Comparison of ENCODE assay signal across 10 cellular contexts in genomic region chr4:6362896-6363295, GRCh38.
DNase-seq lines count a peak whose midpoint lies in the region; ATAC-seq, FAIRE-seq and TF ChIP-seq lines count a peak whose summit lies in the region.
"Had no signal": no experiment of that assay in that cellular context is flagged by ENCODE, and none has a peak within 500 bp of the region (broad histone marks: within the 10 kb centered on the region; RNA-seq: fewer than 3 reads in every experiment).

No MANE protein-coding gene starts in this region.

- H3K9me3 ChIP-seq in K562 (replicated peaks; ENCODE audit: control insufficient read depth, insufficient read depth, low read depth, low read length): no peaks in the 10 kb centered on the region

- ATAC-seq in K562: peak; percentile 90
- no peak for ATAC-seq in GM21717 (IDR thresholded peaks at IDR 0.05; ENCODE audit: unreplicated experiment)
- ATAC-seq: activated T-cell treated with anti-CD3 and anti-CD28 coated beads, Interleukin-2, amount 50 U/mL, for 4 hours had no signal

- no peak for TF ChIP-seq POLR2A in K562 (conservative IDR thresholded peaks at IDR 0.05)

- CTCF ChIA-PET in K562 (lab: Yijun Ruan, JAX; ENCODE audit: low intra/inter-chr PET ratio): no interaction called here

- no peak overlapping the region for H2AFZ ChIP-seq in K562 (ENCODE audit: low read depth, low read length)

- H4K8ac ChIP-seq in mesendoderm (ENCODE audit: low read depth, low read length): no peak overlapping the region

- no peaks in the 10 kb centered on the region for H3K79me1 ChIP-seq in mesendoderm (ENCODE audit: low read length)

- POLR2A ChIA-PET in K562 (lab: Yijun Ruan, JAX): no interaction called here

- H3K23ac ChIP-seq in mesendoderm (ENCODE audit: low read length): no peak overlapping the region

- H3K79me2 ChIP-seq in K562 (ENCODE audit: control insufficient read depth, insufficient read depth, low read length): no peaks in the 10 kb centered on the region
- H3K79me2 ChIP-seq in mesendoderm (ENCODE audit: control insufficient read depth, insufficient read depth, low read length): no peaks in the 10 kb centered on the region

- no peak overlapping the region for H3K18ac ChIP-seq in mesendoderm (ENCODE audit: low read length)

- no peak overlapping the region for H2BK5ac ChIP-seq in mesendoderm (ENCODE audit: low read length)

- no peak overlapping the region for H2BK120ac ChIP-seq in mesendoderm (ENCODE audit: low read depth, low read length)

- TF ChIP-seq CTCF in GM13976 (IDR thresholded peaks at IDR 0.05; ENCODE audit: borderline replicate concordance, control extremely low read depth, extremely low read depth, insufficient read depth, missing control alignments): no peak
- TF ChIP-seq CTCF in K562 (IDR thresholded peaks at IDR 0.05 in 2 of 3, conservative IDR thresholded peaks at IDR 0.05 in 1 of 3; ENCODE audit: insufficient read depth in 2 of 3, low read depth in 1 of 3, low read length in 3 of 3): no peak

- no peak overlapping the region for H3K4me3 ChIP-seq in K562
- no peak overlapping the region for H3K4me3 ChIP-seq in mesendoderm (ENCODE audit: low read length)

- peak; percentile 64 for DNase-seq in GM13976 (ENCODE audit: low spot score)
- DNase-seq in M059J (ENCODE audit: low read depth): peak; percentile 26
- peak; percentile 63 to 70 (median 66) for DNase-seq in K562 (ENCODE audit: extremely low read depth in 1 of 4, low spot score in 3 of 4)
- DNase-seq in mesendoderm: peak; percentile 76
- no peak for DNase-seq in NCI-H748 (lab: John Stamatoyannopoulos, UW; ENCODE audit: unreplicated experiment)
- no peak for DNase-seq in NCI-H187 (lab: John Stamatoyannopoulos, UW)
- no peak for DNase-seq in superior temporal gyrus (ENCODE audit: extremely low spot score)
- DNase-seq: activated T-cell treated with anti-CD3 and anti-CD28 coated beads, Interleukin-2, amount 50 U/mL, for 4 hours; NCI-H526 treated with DMSO at 0.1 percent for 48 hours had no signal

- peaks cover 2% of the 10 kb centered on the region for H3K9me1 ChIP-seq in K562 (ENCODE audit: control insufficient read depth, insufficient read depth, low read length)

- TF ChIP-seq EP300 in K562 (IDR thresholded peaks at IDR 0.05; ENCODE audit: low read length): no peak

- no peak overlapping the region for H4K5ac ChIP-seq in mesendoderm (ENCODE audit: low read length)

- H3K27ac ChIP-seq in K562 (ENCODE audit: extremely low read depth, low read depth, low read length): no peak overlapping the region
- H3K27ac ChIP-seq in mesendoderm (ENCODE audit: low read depth, low read length): no peak overlapping the region

- H3K36me3 ChIP-seq in K562 (ENCODE audit: control insufficient read depth, insufficient read depth, low read length) (no peaks in the 10 kb centered on the region), mesendoderm (ENCODE audit: control insufficient read depth, insufficient read depth, low read length) (no peaks in the 10 kb centered on the region)

- BruUV-seq in K562 (replicated peaks; lab: Mats Ljungman, UMichigan): no TSS peak

- intact Hi-C loops in K562 (cut with micrococcal nuclease): no loop called here

- under 1% methylated on average over 8 of the region's 8 CpGs for WGBS in K562 (ENCODE audit: insufficient coverage, low coverage, missing lambda C conversion rate)
- no CpG with 5 or more reads among the region's 8 CpGs for WGBS in mesendoderm (ENCODE audit: extremely low coverage, insufficient coverage, low lambda C conversion rate)

- H3K4me2 ChIP-seq in K562 (ENCODE audit: insufficient read depth, low read length): no peak overlapping the region
- H3K4me2 ChIP-seq in mesendoderm (ENCODE audit: low read length): no peak overlapping the region

- TF ChIP-seq RAD21 in K562 (CRISPR knock-in tag; conservative IDR thresholded peaks at IDR 0.05 in 1 of 2, IDR thresholded peaks at IDR 0.05 in 1 of 2): no peak

- FAIRE-seq in K562 (lab: Jason Lieb, UNC): peak; percentile 65

- H3K4me1 ChIP-seq in K562 (replicated peaks in 1 of 2; ENCODE audit: control insufficient read depth in 2 of 2, insufficient read depth in 2 of 2, low read length in 2 of 2): no peaks in the 10 kb centered on the region
- no peaks in the 10 kb centered on the region for H3K4me1 ChIP-seq in mesendoderm (ENCODE audit: control insufficient read depth, low read depth, low read length)

- no peak overlapping the region for H3K9ac ChIP-seq in K562 (ENCODE audit: insufficient read depth in 1 of 2, low read depth in 2 of 2, low read length in 2 of 2)
- no peak overlapping the region for H3K9ac ChIP-seq in mesendoderm (ENCODE audit: low read length)

- in situ Hi-C loops in GM13976 (cut with MboI; ENCODE audit: low sequenced_read_pairs, unreplicated experiment) (no loop called here), K562 (cut with MboI) (no loop called here)

- H4K20me1 ChIP-seq in K562 (replicated peaks; ENCODE audit: control insufficient read depth, insufficient read depth, low read length): no peaks in the 10 kb centered on the region; the same call in 1 of the 2 replicates

- peaks cover 4 to 32% of the 10 kb centered on the region in 2 experiments; a peak in 4 of 5 replicates for H3K27me3 ChIP-seq in K562 (ENCODE audit: control insufficient read depth in 2 of 2, insufficient read depth in 2 of 2, low read length in 2 of 2)
- no peaks in the 10 kb centered on the region for H3K27me3 ChIP-seq in mesendoderm (ENCODE audit: insufficient read depth, low read length, poor library complexity)

- H2BK15ac ChIP-seq in mesendoderm (replicated peaks; ENCODE audit: low read depth): no peak overlapping the region

- H3K56ac ChIP-seq in mesendoderm (ENCODE audit: low read length): no peak overlapping the region

- H2AK5ac ChIP-seq in mesendoderm (ENCODE audit: low read length): no peak overlapping the region

- H3K4ac ChIP-seq in mesendoderm (ENCODE audit: low read depth, low read length): no peak overlapping the region

TF ChIP-seq in K562, 482 proteins besides CTCF, POLR2A, EP300 and RAD21 (continues in another document):
- TF ChIP-seq, protein P1, sequence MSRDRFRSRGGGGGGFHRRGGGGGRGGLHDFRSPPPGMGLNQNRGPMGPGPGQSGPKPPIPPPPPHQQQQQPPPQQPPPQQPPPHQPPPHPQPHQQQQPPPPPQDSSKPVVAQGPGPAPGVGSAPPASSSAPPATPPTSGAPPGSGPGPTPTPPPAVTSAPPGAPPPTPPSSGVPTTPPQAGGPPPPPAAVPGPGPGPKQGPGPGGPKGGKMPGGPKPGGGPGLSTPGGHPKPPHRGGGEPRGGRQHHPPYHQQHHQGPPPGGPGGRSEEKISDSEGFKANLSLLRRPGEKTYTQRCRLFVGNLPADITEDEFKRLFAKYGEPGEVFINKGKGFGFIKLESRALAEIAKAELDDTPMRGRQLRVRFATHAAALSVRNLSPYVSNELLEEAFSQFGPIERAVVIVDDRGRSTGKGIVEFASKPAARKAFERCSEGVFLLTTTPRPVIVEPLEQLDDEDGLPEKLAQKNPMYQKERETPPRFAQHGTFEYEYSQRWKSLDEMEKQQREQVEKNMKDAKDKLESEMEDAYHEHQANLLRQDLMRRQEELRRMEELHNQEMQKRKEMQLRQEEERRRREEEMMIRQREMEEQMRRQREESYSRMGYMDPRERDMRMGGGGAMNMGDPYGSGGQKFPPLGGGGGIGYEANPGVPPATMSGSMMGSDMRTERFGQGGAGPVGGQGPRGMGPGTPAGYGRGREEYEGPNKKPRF (IDR thresholded peaks at IDR 0.05; ENCODE audit: low read depth, low read length): no peak
- TF ChIP-seq POLR2G (IDR thresholded peaks at IDR 0.05; ENCODE audit: low read depth, low read length): no peak
- no peak for TF ChIP-seq ZNF57 (CRISPR knock-in tag; IDR thresholded peaks at IDR 0.05)
- TF ChIP-seq ZZZ3 (IDR thresholded peaks at IDR 0.05): no peak
- TF ChIP-seq, protein P2, sequence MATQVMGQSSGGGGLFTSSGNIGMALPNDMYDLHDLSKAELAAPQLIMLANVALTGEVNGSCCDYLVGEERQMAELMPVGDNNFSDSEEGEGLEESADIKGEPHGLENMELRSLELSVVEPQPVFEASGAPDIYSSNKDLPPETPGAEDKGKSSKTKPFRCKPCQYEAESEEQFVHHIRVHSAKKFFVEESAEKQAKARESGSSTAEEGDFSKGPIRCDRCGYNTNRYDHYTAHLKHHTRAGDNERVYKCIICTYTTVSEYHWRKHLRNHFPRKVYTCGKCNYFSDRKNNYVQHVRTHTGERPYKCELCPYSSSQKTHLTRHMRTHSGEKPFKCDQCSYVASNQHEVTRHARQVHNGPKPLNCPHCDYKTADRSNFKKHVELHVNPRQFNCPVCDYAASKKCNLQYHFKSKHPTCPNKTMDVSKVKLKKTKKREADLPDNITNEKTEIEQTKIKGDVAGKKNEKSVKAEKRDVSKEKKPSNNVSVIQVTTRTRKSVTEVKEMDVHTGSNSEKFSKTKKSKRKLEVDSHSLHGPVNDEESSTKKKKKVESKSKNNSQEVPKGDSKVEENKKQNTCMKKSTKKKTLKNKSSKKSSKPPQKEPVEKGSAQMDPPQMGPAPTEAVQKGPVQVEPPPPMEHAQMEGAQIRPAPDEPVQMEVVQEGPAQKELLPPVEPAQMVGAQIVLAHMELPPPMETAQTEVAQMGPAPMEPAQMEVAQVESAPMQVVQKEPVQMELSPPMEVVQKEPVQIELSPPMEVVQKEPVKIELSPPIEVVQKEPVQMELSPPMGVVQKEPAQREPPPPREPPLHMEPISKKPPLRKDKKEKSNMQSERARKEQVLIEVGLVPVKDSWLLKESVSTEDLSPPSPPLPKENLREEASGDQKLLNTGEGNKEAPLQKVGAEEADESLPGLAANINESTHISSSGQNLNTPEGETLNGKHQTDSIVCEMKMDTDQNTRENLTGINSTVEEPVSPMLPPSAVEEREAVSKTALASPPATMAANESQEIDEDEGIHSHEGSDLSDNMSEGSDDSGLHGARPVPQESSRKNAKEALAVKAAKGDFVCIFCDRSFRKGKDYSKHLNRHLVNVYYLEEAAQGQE (CRISPR knock-in tag; IDR thresholded peaks at IDR 0.05; ENCODE audit: low read depth): peak; percentile 97
- TF ChIP-seq NFIX (CRISPR knock-in tag; IDR thresholded peaks at IDR 0.05; ENCODE audit: low read depth): no peak
- TF ChIP-seq NFRKB (IDR thresholded peaks at IDR 0.05; ENCODE audit: low read depth): no peak
- TF ChIP-seq, protein P3, sequence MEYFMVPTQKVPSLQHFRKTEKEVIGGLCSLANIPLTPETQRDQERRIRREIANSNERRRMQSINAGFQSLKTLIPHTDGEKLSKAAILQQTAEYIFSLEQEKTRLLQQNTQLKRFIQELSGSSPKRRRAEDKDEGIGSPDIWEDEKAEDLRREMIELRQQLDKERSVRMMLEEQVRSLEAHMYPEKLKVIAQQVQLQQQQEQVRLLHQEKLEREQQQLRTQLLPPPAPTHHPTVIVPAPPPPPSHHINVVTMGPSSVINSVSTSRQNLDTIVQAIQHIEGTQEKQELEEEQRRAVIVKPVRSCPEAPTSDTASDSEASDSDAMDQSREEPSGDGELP (CRISPR knock-in tag; IDR thresholded peaks at IDR 0.05; ENCODE audit: borderline replicate concordance): 0 out of 2 replicates have a peak, but pooled peaks have one; percentile 24

Comparison
In these comparisons a context has a peak if more than half of its experiments do, and no peak if none do; other contexts are left out.
1. DNase-seq: peak in GM13976 (single experiment), M059J (single experiment), K562 (4 of 4) and mesendoderm (single experiment); none in NCI-H748 (single experiment), NCI-H187 (0 of 2) and superior temporal gyrus (single experiment).